ENCODE assay signal across 8 cellular contexts in the genomic region with DNA sequence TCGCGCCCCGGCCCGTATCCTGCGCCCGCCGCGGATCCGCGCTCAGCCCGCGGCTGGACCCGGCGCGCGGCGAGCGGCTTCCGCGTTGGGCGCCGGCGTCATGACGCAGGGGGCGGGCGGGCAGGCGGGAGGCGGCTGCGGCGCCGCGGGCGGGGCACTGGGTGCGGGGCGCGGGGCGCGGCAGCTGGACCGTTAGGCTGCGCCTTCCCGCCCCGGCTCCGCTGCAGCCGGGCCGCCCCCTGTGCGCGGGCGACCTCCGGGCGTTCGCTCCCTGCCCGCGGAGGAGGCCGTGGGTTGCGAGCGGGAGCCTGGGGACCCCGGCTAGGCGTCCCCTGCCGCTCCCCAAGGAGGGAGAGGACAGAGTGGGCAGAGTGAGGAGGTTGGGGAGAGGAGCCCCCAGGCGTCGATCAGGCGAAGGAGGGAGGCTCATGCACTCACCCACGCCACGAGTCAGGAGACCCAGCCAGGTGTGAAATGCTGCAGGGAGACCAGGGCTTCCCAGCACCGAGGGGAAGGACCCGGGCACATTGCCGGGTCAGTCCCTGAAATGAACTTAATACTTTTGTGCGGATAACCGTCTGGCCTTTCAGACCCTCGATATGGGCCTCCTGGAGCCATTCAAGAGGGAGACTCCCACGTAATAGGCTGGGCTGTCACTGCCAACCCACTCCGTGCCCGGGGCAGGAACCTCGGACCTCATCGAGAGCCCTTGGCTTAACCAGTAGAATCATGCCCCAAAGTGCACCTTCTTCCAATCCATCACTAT. TPM values are rescaled to one million over a fixed set of nuclear protein-coding genes. Genes with fewer than 3 reads are reported as not detected.
DNase-seq lines count a peak whose midpoint lies in the region; ATAC-seq and TF ChIP-seq lines count a peak whose summit lies in the region.

A gene (minus strand): TSS at position 55 of the 766 bp plus-strand sequence. CDS start 252 bp downstream, outside the sequence.

- H3K9ac ChIP-seq in DND-41 (ENCODE audit: low read depth, low read length) (peak within 1 kb of the TSS; percentile 65), HUES48 (ENCODE audit: low read depth, low read length) (peak within 1 kb of the TSS; percentile 51)

- TF ChIP-seq CTCF in DND-41 (IDR thresholded peaks at IDR 0.05; ENCODE audit: borderline replicate concordance, extremely low read depth, low read length, poor library complexity, severe bottlenecking) (no peak), adrenal gland (IDR thresholded peaks at IDR 0.05) (no peak), heart right ventricle (IDR thresholded peaks at IDR 0.05) (peak in 1 of 9 donors; percentile 7), transverse colon (IDR thresholded peaks at IDR 0.05) (no peak)

- H3K4me3 ChIP-seq in DND-41 (ENCODE audit: low read depth in 1 of 2, low read length in 2 of 2) (peak within 1 kb of the TSS; percentile 62 to 93), HUES48 (ENCODE audit: low read depth, low read length) (peak within 1 kb of the TSS; percentile 98), adrenal gland (peak within 1 kb of the TSS; percentile 46 to 89 (median 56)), heart right ventricle (peak within 1 kb of the TSS; percentile 80 to 99 (median 94)), transverse colon (peak within 1 kb of the TSS; percentile 74 to 97 (median 87))

- H3K79me2 ChIP-seq in DND-41 (ENCODE audit: insufficient read depth, low read length), result peaks cover 44% of the 10 kb centered on the region

- WGBS in adrenal gland, 4 donors, result 9 to 57% (median 21%) methylated on average over 6 to 75 of the region's 75 CpGs
- WGBS in heart right ventricle, 2 donors, result 8 to 12% methylated on average over 51 to 75 of the region's 75 CpGs
- WGBS in transverse colon (ENCODE audit: low coverage in 1 of 2), 2 donors, result 12 to 80% methylated on average over 1 to 61 of the region's 75 CpGs

- peaks cover 27% of the 10 kb centered on the region for H4K20me1 ChIP-seq in DND-41 (ENCODE audit: insufficient read depth, low read length)

- H3K27me3 ChIP-seq in DND-41 (ENCODE audit: insufficient read depth, low read length, poor library complexity) (no peaks in the 10 kb centered on the region), HUES48 (ENCODE audit: control insufficient read depth, insufficient read depth, low read length) (peaks cover 9% of the 10 kb centered on the region), adrenal gland (no peaks in the 10 kb centered on the region), heart right ventricle (no peaks in the 10 kb centered on the region), transverse colon (no peaks in the 10 kb centered on the region)

- peaks cover 37% of the 10 kb centered on the region for H3K4me1 ChIP-seq in DND-41 (ENCODE audit: insufficient read depth, low read length)
- H3K4me1 ChIP-seq in HUES48 (ENCODE audit: control insufficient read depth, insufficient read depth, low read length), result peaks cover 36% of the 10 kb centered on the region
- peaks cover 14 to 35% of the 10 kb centered on the region in 2 donors for H3K4me1 ChIP-seq in adrenal gland (replicated peaks in 1 of 2)
- peaks cover 0 to 37% (median 25%) of the 10 kb centered on the region in 9 donors for H3K4me1 ChIP-seq in heart right ventricle
- H3K4me1 ChIP-seq in transverse colon, result peaks cover 6 to 30% (median 14%) of the 10 kb centered on the region in 4 donors

- TF ChIP-seq POLR2A in adrenal gland (IDR thresholded peaks at IDR 0.05) (peak; percentile 69 to 74), transverse colon (IDR thresholded peaks at IDR 0.05) (no peak)

- peak within 1 kb of the TSS; percentile 79 for H3K4me2 ChIP-seq in DND-41 (ENCODE audit: insufficient read depth, low read length)

- peak; percentile 73 for ATAC-seq in DND-41 (ENCODE audit: insufficient read depth, low read depth)
- ATAC-seq in GM21381 (IDR thresholded peaks at IDR 0.05; ENCODE audit: unreplicated experiment), result peak; percentile 79
- peak; percentile 74 to 94 (median 86) for ATAC-seq in heart right ventricle

- H3K27ac ChIP-seq in DND-41 (ENCODE audit: low read length) (peak within 1 kb of the TSS; percentile 82), HUES48 (ENCODE audit: low read depth, low read length) (peak within 1 kb of the TSS; percentile 33), adrenal gland (peak within 1 kb of the TSS in 4 of 5 donors; percentile 83 to 95 (median 86)), heart right ventricle (peak within 1 kb of the TSS; percentile 77 to 95 (median 84)), transverse colon (peak within 1 kb of the TSS; percentile 88 to 90 (median 90))

- in situ Hi-C loops in transverse colon (cut with MboI; ENCODE audit: low pct_ligation_motif_present in 1 of 4, low pct_unique_long_range_greater_than_20kb in 1 of 4, low sequenced_read_pairs in 3 of 4), result loop anchor here in 2 of 4 donors (25.0 kb wide), 2 partner anchors 702 to 727 kb away; a partner anchor contains a TSS

- DNase-seq in DND-41 (peak; percentile 74), T-helper 1 cell (peak; percentile 59 to 83 (median 67)), adrenal gland (peak; percentile 62 to 79 (median 73)), heart right ventricle (peak; percentile 71 to 83), posterior cingulate gyrus (peak; percentile 61 to 96 (median 71)), transverse colon (peak; percentile 82)

- H3K9me3 ChIP-seq in DND-41 (ENCODE audit: insufficient read depth, low read length, severe bottlenecking), result no peaks in the 10 kb centered on the region
- H3K9me3 ChIP-seq in HUES48 (ENCODE audit: control insufficient read depth, insufficient read depth, low read length), result no peaks in the 10 kb centered on the region
- no peaks in the 10 kb centered on the region for H3K9me3 ChIP-seq in adrenal gland (replicated peaks in 1 of 3)
- H3K9me3 ChIP-seq in heart right ventricle, result no peaks in the 10 kb centered on the region
- H3K9me3 ChIP-seq in transverse colon, result no peaks in the 10 kb centered on the region

- H3K36me3 ChIP-seq in DND-41 (ENCODE audit: insufficient read depth, low read length), result no peaks in the 10 kb centered on the region; the same call in 1 of the 2 replicates
- no peaks in the 10 kb centered on the region for H3K36me3 ChIP-seq in HUES48 (ENCODE audit: control insufficient read depth, insufficient read depth, low read length)
- no peaks in the 10 kb centered on the region for H3K36me3 ChIP-seq in adrenal gland (replicated peaks in 1 of 2)
- no peaks in the 10 kb centered on the region for H3K36me3 ChIP-seq in heart right ventricle
- H3K36me3 ChIP-seq in transverse colon, result no peaks in the 10 kb centered on the region

- intact Hi-C loops in adrenal gland (cut with DNase I) (loop anchor here (10.0 kb wide), 3 partner anchors 100 to 270 kb away; no protein-coding TSS in a partner anchor), heart right ventricle (cut with DNase I) (loop anchor here in 7 of 10 donors (5.0 to 10.0 kb wide), 13 partner anchors 37 to 460 kb away; a partner anchor contains a TSS), posterior cingulate gyrus (cut with DNase I) (loop anchor here (5.0 to 10.0 kb wide), 4 partner anchors 97 to 460 kb away; a partner anchor contains a TSS), transverse colon (cut with DNase I; ENCODE audit: low total_unique reads) (no loop called here)

- peak within 1 kb of the TSS; percentile 90 for H2AFZ ChIP-seq in DND-41 (ENCODE audit: low read depth, low read length)

- no peak for TF ChIP-seq EP300 in transverse colon (IDR thresholded peaks at IDR 0.05; ENCODE audit: low read depth)

RNA-seq across cellular contexts. Expression of the gene that starts here (rescaled TPM):
- total RNA-seq in adrenal gland (10 to 100 TPM; 23.8 to 70.6 (median 29.3) TPM), heart right ventricle (10 to 100 TPM in 8 of 10 donors, 1 to 10 TPM in 2; 8.8 to 29.1 (median 14.3) TPM), transverse colon (10 to 100 TPM in 3 of 4 donors, 1 to 10 TPM in 1; 2.6 to 14.9 (median 12.4) TPM)
- polyA plus RNA-seq in adrenal gland (10 to 100 TPM; 12.3 to 38.9 (median 13.4) TPM), heart right ventricle (1 to 10 TPM; 6.0 to 6.4 TPM)

Comparison
In these comparisons a context has a peak if more than half of its experiments do, and no peak if none do; other contexts are left out.
1. Peak in every context shown above with its lines: DNase-seq, ATAC-seq, H3K4me3 ChIP-seq and H3K27ac ChIP-seq.
2. H3K27ac ChIP-seq: peak in every context shown above with its lines; median percentile 90 in transverse colon; 86 in adrenal gland; 84 in heart right ventricle; 82 in DND-41; 33 in HUES48.